1 cellular context compared by ENCODE assay signal in the genomic region with DNA sequence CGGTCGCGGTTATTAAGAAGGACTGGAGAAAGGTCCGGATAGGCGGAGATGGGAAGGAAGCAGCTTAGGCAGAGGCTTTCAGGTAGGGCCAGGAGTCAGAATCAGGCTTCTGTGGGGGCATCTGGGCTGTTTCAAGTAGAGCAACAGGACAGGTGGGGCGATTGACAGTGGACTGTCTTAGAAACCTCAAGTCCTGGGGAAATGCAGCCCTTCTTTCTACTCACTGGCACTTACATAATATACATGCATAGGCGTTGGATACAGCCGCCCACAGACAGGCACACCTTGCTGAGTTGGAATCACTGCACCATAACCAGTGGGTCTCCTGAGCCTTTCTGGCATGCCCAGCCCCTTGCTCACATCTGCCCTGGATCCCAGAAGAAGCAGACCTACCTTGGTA.
TF ChIP-seq lines count a peak whose summit lies in the region.

No MANE protein-coding gene starts in this region.

TF ChIP-seq in HepG2, 621 proteins besides CTCF, POLR2A, EP300 and RAD21:
- peak; percentile 2; the same call in 1 of the 2 replicates for TF ChIP-seq ZNF224 (CRISPR knock-in tag; IDR thresholded peaks at IDR 0.05)
- no peak for TF ChIP-seq THAP11 (CRISPR knock-in tag; IDR thresholded peaks at IDR 0.05)
- TF ChIP-seq ZNF879 (CRISPR knock-in tag; IDR thresholded peaks at IDR 0.05), result 0 out of 2 replicates have a peak, but pooled peaks have one; percentile 14
- no peak for TF ChIP-seq DNMT1 (CRISPR knock-in tag; IDR thresholded peaks at IDR 0.05)
TF ChIP-seq in HepG2: peak in this region for 2.
